Comparison of ENCODE assay signal across 8 cellular contexts in the genomic region with DNA sequence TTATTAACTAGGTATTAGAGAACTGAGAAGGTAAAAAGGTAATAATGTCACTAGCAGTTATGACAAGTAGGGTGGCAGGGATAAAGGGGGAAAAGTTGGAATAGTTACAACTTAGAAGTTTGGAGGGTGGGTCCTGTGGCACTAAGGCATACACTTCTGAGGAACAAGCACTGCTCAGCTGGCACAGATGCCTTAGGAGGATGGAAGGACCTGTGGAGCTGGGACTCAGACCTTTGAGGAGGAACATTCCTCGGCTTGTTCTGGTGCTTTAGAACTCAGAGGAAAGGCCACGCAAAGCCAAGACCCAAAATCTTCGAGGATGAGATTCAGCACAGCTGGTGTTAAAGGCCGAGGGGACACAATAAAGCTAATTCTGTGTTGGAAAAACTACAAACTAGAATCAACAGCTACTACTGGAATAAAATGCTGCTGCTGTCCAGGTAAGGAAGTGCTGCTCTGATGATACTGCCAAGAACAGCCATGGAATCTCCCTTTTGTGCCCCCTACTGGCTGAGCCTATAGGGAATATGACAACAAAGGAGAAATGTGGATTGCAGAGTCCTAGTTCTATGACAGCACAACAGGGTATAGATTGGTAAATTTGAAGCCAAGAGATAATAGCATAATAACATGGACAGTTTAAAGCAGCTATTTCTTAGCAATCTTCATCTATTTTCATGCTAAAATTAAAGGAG.
A peak's percentile ranks its signal among the peaks of the same experiment; 100 is the strongest.
DNase-seq lines count a peak whose midpoint lies in the region; ATAC-seq and TF ChIP-seq lines count a peak whose summit lies in the region.

No MANE protein-coding gene starts in this region.

- no peaks in the 10 kb centered on the region for H3K27me3 Mint-ChIP-seq in activated naive CD4-positive, alpha-beta T cell treated with anti-CD3 and anti-CD28 coated beads, Interleukin-2, amount 10 ng/mL, durations not matched to agents 7 days and 5 days
- H3K27me3 Mint-ChIP-seq in glutamatergic neuron (ENCODE audit: unreplicated experiment) = peaks cover 2% of the 10 kb centered on the region

- no peaks in the 10 kb centered on the region for H3K9me3 Mint-ChIP-seq in activated naive CD4-positive, alpha-beta T cell treated with anti-CD3 and anti-CD28 coated beads, Interleukin-2, amount 10 ng/mL, durations not matched to agents 7 days and 5 days
- no peaks in the 10 kb centered on the region for H3K9me3 Mint-ChIP-seq in glutamatergic neuron (ENCODE audit: unreplicated experiment)

- H3K4me3 Mint-ChIP-seq in activated naive CD4-positive, alpha-beta T cell treated with anti-CD3 and anti-CD28 coated beads, Interleukin-2, amount 10 ng/mL, durations not matched to agents 7 days and 5 days = no peak overlapping the region
- H3K4me3 Mint-ChIP-seq in glutamatergic neuron (ENCODE audit: unreplicated experiment) = no peak overlapping the region

- peak; percentile 73 for ATAC-seq in HG02938 (IDR thresholded peaks at IDR 0.05; ENCODE audit: unreplicated experiment)
- ATAC-seq in HG02763 (IDR thresholded peaks at IDR 0.05; ENCODE audit: unreplicated experiment) = no peak

- CTCF ChIA-PET in activated naive CD4-positive, alpha-beta T cell treated with anti-CD3 and anti-CD28 coated beads, Interleukin-2, amount 10 ng/mL, durations not matched to agents 7 days and 5 days (lab: Charles Lee) = interaction anchor here (0.7 to 1.4 kb wide), 2 partner anchors 24 to 109 kb away, joined by 3 to 4 read pairs; no protein-coding TSS in a partner anchor

- peak; percentile 27 for DNase-seq in activated naive CD4-positive, alpha-beta T cell treated with anti-CD3 and anti-CD28 coated beads, Interleukin-2, amount 10 ng/mL, durations not matched to agents 7 days and 5 days
- no peak for DNase-seq in activated naive CD4-positive, alpha-beta T cell treated with anti-CD3 and anti-CD28 coated beads, Interleukin-2, amount 50 U/mL, for 16 hours
- DNase-seq in RKO (ENCODE audit: low spot score) (peak; percentile 40), glutamatergic neuron (peak; percentile 27), NCI-H774 (lab: John Stamatoyannopoulos, UW) (no peak)
- no peak for DNase-seq in stimulated activated CD4-positive, alpha-beta T cell treated with anti-CD3 and anti-CD28 coated beads, Interleukin-12 subunit alpha, Interleukin-12 subunit beta, amount 100 ng/mL, for 4 hours

- TF ChIP-seq CTCF in glutamatergic neuron (IDR thresholded peaks at IDR 0.05; ENCODE audit: partially characterized antibody, unreplicated experiment) = peak; percentile 51

- no peaks in the 10 kb centered on the region for H3K36me3 Mint-ChIP-seq in activated naive CD4-positive, alpha-beta T cell treated with anti-CD3 and anti-CD28 coated beads, Interleukin-2, amount 10 ng/mL, durations not matched to agents 7 days and 5 days
- H3K36me3 Mint-ChIP-seq in glutamatergic neuron (ENCODE audit: unreplicated experiment) = no peaks in the 10 kb centered on the region

- no peak overlapping the region for H3K27ac Mint-ChIP-seq in activated naive CD4-positive, alpha-beta T cell treated with anti-CD3 and anti-CD28 coated beads, Interleukin-2, amount 10 ng/mL, durations not matched to agents 7 days and 5 days
- H3K27ac Mint-ChIP-seq in glutamatergic neuron (ENCODE audit: unreplicated experiment) = no peak overlapping the region

- no peaks in the 10 kb centered on the region for H3K4me1 Mint-ChIP-seq in activated naive CD4-positive, alpha-beta T cell treated with anti-CD3 and anti-CD28 coated beads, Interleukin-2, amount 10 ng/mL, durations not matched to agents 7 days and 5 days
- H3K4me1 Mint-ChIP-seq in glutamatergic neuron (ENCODE audit: low read depth, unreplicated experiment) = no peaks in the 10 kb centered on the region

Comparison
In these comparisons a context has a peak if more than half of its experiments do, and no peak if none do; other contexts are left out.
1. DNase-seq: peak in activated naive CD4-positive, alpha-beta T cell treated with anti-CD3 and anti-CD28 coated beads, Interleukin-2, amount 10 ng/mL, durations not matched to agents 7 days and 5 days (single experiment), RKO (single experiment) and glutamatergic neuron (single experiment); none in activated naive CD4-positive, alpha-beta T cell treated with anti-CD3 and anti-CD28 coated beads, Interleukin-2, amount 50 U/mL, for 16 hours (single experiment), stimulated activated CD4-positive, alpha-beta T cell treated with anti-CD3 and anti-CD28 coated beads, Interleukin-12 subunit alpha, Interleukin-12 subunit beta, amount 100 ng/mL, for 4 hours (single experiment) and NCI-H774 (single experiment).